Comparison of ENCODE assay signal across 14 cellular contexts in the genomic region with DNA sequence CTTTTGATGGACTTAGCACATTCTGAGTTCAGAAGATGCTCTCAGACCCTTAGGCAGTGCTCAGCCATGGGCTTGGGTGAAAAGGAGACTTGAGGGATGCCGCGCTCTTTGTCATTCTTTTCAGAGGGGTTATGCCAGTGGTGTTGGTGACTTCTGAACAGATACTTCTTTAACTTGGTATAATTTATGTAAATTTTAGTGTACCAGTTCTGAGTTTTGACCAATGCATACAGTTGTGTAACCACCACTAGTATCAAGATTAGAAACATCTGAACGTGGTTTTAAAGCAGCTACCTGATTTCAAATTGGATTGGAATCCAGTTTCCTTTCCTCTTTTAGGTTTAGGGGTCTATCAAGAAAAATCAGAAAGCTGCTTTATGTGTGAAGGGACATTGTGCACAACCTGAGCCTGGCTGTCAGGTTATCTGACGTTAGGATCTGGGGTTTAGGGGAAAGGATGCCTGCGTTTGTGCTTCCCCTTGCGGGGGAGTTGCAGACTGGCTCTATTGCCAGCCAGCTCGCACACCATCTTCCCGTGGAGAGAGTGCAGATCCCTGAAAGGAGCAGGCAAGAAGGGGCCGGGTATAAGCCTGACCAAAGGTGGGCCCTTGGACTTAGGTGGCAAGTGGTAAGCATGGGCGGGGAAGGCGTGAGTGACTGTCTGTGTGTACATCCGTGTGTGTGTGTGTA. TPM values are rescaled to one million over a fixed set of nuclear protein-coding genes. Genes with fewer than 3 reads are reported as not detected.
DNase-seq lines count a peak whose midpoint lies in the region; ATAC-seq and TF ChIP-seq lines count a peak whose summit lies in the region.
"Had no signal": no experiment of that assay in that cellular context is flagged by ENCODE, and none has a peak within 500 bp of the region (broad histone marks: within the 10 kb centered on the region; RNA-seq: fewer than 3 reads in every experiment).

No MANE protein-coding gene starts in this region.

- no peaks in the 10 kb centered on the region for H3K27me3 ChIP-seq in adrenal gland
- H3K27me3 ChIP-seq: neutrophil had no signal

- 40 to 66% (median 55%) methylated on average over 10 to 12 of the region's 12 CpGs for WGBS in adrenal gland, 4 donors

- no peaks in the 10 kb centered on the region for H3K36me3 ChIP-seq in adrenal gland (replicated peaks in 1 of 2)
- H3K36me3 ChIP-seq: neutrophil had no signal

- H3K9me3 Mint-ChIP-seq in activated naive CD4-positive, alpha-beta T cell treated with anti-CD3 and anti-CD28 coated beads, Interleukin-2, amount 10 ng/mL, durations not matched to agents 7 days and 5 days: no peaks in the 10 kb centered on the region
- no peaks in the 10 kb centered on the region for H3K9me3 Mint-ChIP-seq in stimulated activated naive B cell treated with anti-CD40 and anti-IgM and Interleukin-4, amounts not matched to agents 10 μg/mL and 1 μg/mL and 100 μg/mL, for 72 hours
- H3K9me3 Mint-ChIP-seq in T-helper 2 cell treated with Interferon-gamma antibody and Interleukin-4, amounts not matched to agents 5 μg/mL and 100 μg/mL, for 36 hours: no peaks in the 10 kb centered on the region

- H3K4me3 Mint-ChIP-seq in activated naive CD4-positive, alpha-beta T cell treated with anti-CD3 and anti-CD28 coated beads, Interleukin-2, amount 10 ng/mL, durations not matched to agents 7 days and 5 days: no peak overlapping the region
- H3K4me3 Mint-ChIP-seq in stimulated activated naive B cell treated with anti-CD40 and anti-IgM and Interleukin-4, amounts not matched to agents 10 μg/mL and 1 μg/mL and 100 μg/mL, for 72 hours: peak overlapping the region; percentile 47 to 49
- H3K4me3 Mint-ChIP-seq in T-helper 2 cell treated with Interferon-gamma antibody and Interleukin-4, amounts not matched to agents 5 μg/mL and 100 μg/mL, for 36 hours: no peak overlapping the region

- peak overlapping the region in 4 of 5 donors; percentile 17 to 67 (median 50) for H3K27ac ChIP-seq in adrenal gland
- H3K27ac ChIP-seq: neutrophil had no signal

- no peak for TF ChIP-seq POLR2A in adrenal gland (IDR thresholded peaks at IDR 0.05)

- H3K4me1 ChIP-seq in adrenal gland (replicated peaks in 1 of 2): peaks cover 7 to 39% of the 10 kb centered on the region in 2 donors

- CTCF ChIA-PET in activated naive CD4-positive, alpha-beta T cell treated with anti-CD3 and anti-CD28 coated beads, Interleukin-2, amount 10 ng/mL, durations not matched to agents 7 days and 5 days (lab: Charles Lee): no interaction called here

- no peak for TF ChIP-seq CTCF in adrenal gland (IDR thresholded peaks at IDR 0.05)

- H3K27ac Mint-ChIP-seq in activated naive CD4-positive, alpha-beta T cell treated with anti-CD3 and anti-CD28 coated beads, Interleukin-2, amount 10 ng/mL, durations not matched to agents 7 days and 5 days: peak overlapping the region; percentile 42
- H3K27ac Mint-ChIP-seq in stimulated activated naive B cell treated with anti-CD40 and anti-IgM and Interleukin-4, amounts not matched to agents 10 μg/mL and 1 μg/mL and 100 μg/mL, for 72 hours: no peak overlapping the region
- H3K27ac Mint-ChIP-seq in T-helper 2 cell treated with Interferon-gamma antibody and Interleukin-4, amounts not matched to agents 5 μg/mL and 100 μg/mL, for 36 hours: no peak overlapping the region

- H3K36me3 Mint-ChIP-seq in activated naive CD4-positive, alpha-beta T cell treated with anti-CD3 and anti-CD28 coated beads, Interleukin-2, amount 10 ng/mL, durations not matched to agents 7 days and 5 days: peaks cover 4% of the 10 kb centered on the region
- H3K36me3 Mint-ChIP-seq in stimulated activated naive B cell treated with anti-CD40 and anti-IgM and Interleukin-4, amounts not matched to agents 10 μg/mL and 1 μg/mL and 100 μg/mL, for 72 hours: peaks cover 5 to 19% of the 10 kb centered on the region in 2 donors
- H3K36me3 Mint-ChIP-seq in T-helper 2 cell treated with Interferon-gamma antibody and Interleukin-4, amounts not matched to agents 5 μg/mL and 100 μg/mL, for 36 hours (ENCODE audit: low read depth): peaks cover 8% of the 10 kb centered on the region

- no peak for DNase-seq in activated naive CD4-positive, alpha-beta T cell treated with anti-CD3 and anti-CD28 coated beads, Interleukin-2, amount 10 ng/mL, durations not matched to agents 7 days and 5 days
- no peak for DNase-seq in activated naive CD4-positive, alpha-beta T cell treated with anti-CD3 and anti-CD28 coated beads, Interleukin-2, amount 50 U/mL, for 16 hours
- DNase-seq in adrenal gland: no peak
- DNase-seq in stimulated activated naive B cell treated with anti-CD40 and anti-IgM and Interleukin-4, amounts not matched to agents 10 μg/mL and 1 μg/mL and 100 μg/mL, for 72 hours: no peak
- DNase-seq in stimulated activated CD4-positive, alpha-beta T cell treated with anti-CD3 and anti-CD28 coated beads, Interleukin-2, amount 100 ng/mL, for 48 hours: no peak
- no peak for DNase-seq in T-helper 2 cell treated with Interferon-gamma antibody and Interleukin-4, amounts not matched to agents 5 μg/mL and 100 μg/mL, for 36 hours (ENCODE audit: low spot score)
- DNase-seq: DMS153, kidney glomerular epithelial cell, NCI-H1436 treated with DMSO at 0.1 percent for 48 hours, NCI-H526 had no signal

- H3K27me3 Mint-ChIP-seq in activated naive CD4-positive, alpha-beta T cell treated with anti-CD3 and anti-CD28 coated beads, Interleukin-2, amount 10 ng/mL, durations not matched to agents 7 days and 5 days: no peaks in the 10 kb centered on the region
- H3K27me3 Mint-ChIP-seq in stimulated activated naive B cell treated with anti-CD40 and anti-IgM and Interleukin-4, amounts not matched to agents 10 μg/mL and 1 μg/mL and 100 μg/mL, for 72 hours: peaks cover 0 to 5% of the 10 kb centered on the region in 2 donors
- no peaks in the 10 kb centered on the region for H3K27me3 Mint-ChIP-seq in T-helper 2 cell treated with Interferon-gamma antibody and Interleukin-4, amounts not matched to agents 5 μg/mL and 100 μg/mL, for 36 hours (ENCODE audit: low read depth)

- ATAC-seq in HG03060 (IDR thresholded peaks at IDR 0.05; ENCODE audit: low read depth, unreplicated experiment) (peak; percentile 68), GM19023 (IDR thresholded peaks at IDR 0.05; ENCODE audit: unreplicated experiment) (no peak)
- peak in 1 of 2 donors; percentile 42 for ATAC-seq in stimulated activated naive B cell treated with anti-CD40 and anti-IgM and Interleukin-4, amounts not matched to agents 10 μg/mL and 1 μg/mL and 100 μg/mL, for 72 hours (replicated peaks)
- ATAC-seq: Right ventricle myocardium inferior had no signal

- peaks cover 35% of the 10 kb centered on the region for H3K4me1 Mint-ChIP-seq in activated naive CD4-positive, alpha-beta T cell treated with anti-CD3 and anti-CD28 coated beads, Interleukin-2, amount 10 ng/mL, durations not matched to agents 7 days and 5 days
- peaks cover 33 to 46% of the 10 kb centered on the region in 2 donors for H3K4me1 Mint-ChIP-seq in stimulated activated naive B cell treated with anti-CD40 and anti-IgM and Interleukin-4, amounts not matched to agents 10 μg/mL and 1 μg/mL and 100 μg/mL, for 72 hours
- peaks cover 37% of the 10 kb centered on the region for H3K4me1 Mint-ChIP-seq in T-helper 2 cell treated with Interferon-gamma antibody and Interleukin-4, amounts not matched to agents 5 μg/mL and 100 μg/mL, for 36 hours (ENCODE audit: low read depth)

- H3K9me3 ChIP-seq in adrenal gland (replicated peaks in 1 of 3): no peaks in the 10 kb centered on the region
- H3K9me3 ChIP-seq: neutrophil had no signal

- H3K4me3 ChIP-seq in adrenal gland: no peak overlapping the region

- intact Hi-C loops in adrenal gland (cut with DNase I): no loop called here

RNA-seq across cellular contexts. Expression of a gene that starts 19.0 kb away (rescaled TPM):
- total RNA-seq in adrenal gland: 100 to 1,000 TPM in 5 of 8 donors, 10 to 100 TPM in 3; 68.3 to 265 (median 131) TPM
- 100 to 1,000 TPM in 1 of 3 donors, 10 to 100 TPM in 2; 78.6 to 138 (median 99.5) TPM for polyA plus RNA-seq in adrenal gland

Comparison
In these comparisons a context has a peak if more than half of its experiments do, and no peak if none do; other contexts are left out.
1. H3K4me3 Mint-ChIP-seq: peak in stimulated activated naive B cell treated with anti-CD40 and anti-IgM and Interleukin-4, amounts not matched to agents 10 μg/mL and 1 μg/mL and 100 μg/mL, for 72 hours (2 of 2); none in activated naive CD4-positive, alpha-beta T cell treated with anti-CD3 and anti-CD28 coated beads, Interleukin-2, amount 10 ng/mL, durations not matched to agents 7 days and 5 days (single experiment) and T-helper 2 cell treated with Interferon-gamma antibody and Interleukin-4, amounts not matched to agents 5 μg/mL and 100 μg/mL, for 36 hours (single experiment).